Comparison of ENCODE assay signal across 2 cellular contexts in genomic region chr17:19526950-19527349, GRCh38. TPM values are rescaled to one million over a fixed set of nuclear protein-coding genes. Genes with fewer than 3 reads are reported as not detected.
"Had no signal": no experiment of that assay in that cellular context is flagged by ENCODE, and none has a peak within 500 bp of the region (broad histone marks: within the 10 kb centered on the region; RNA-seq: fewer than 3 reads in every experiment).

No MANE protein-coding gene starts in this region.

RNA-seq across cellular contexts. Expression of gene SLC47A1, which starts 6.7 kb away (rescaled TPM):
- total RNA-seq: naive thymus-derived CD8-positive, alpha-beta T cell had no signal
- polyA plus RNA-seq: smooth muscle cell had no signal
